ENCODE assay signal across 19 cellular contexts in genomic region chr1:29269356-29269755, GRCh38. TPM values are rescaled to one million over a fixed set of nuclear protein-coding genes. Genes with fewer than 3 reads are reported as not detected.
A peak's percentile ranks its signal among the peaks of the same experiment; 100 is the strongest.
DNase-seq lines count a peak whose midpoint lies in the region; ATAC-seq and TF ChIP-seq lines count a peak whose summit lies in the region.
"Had no signal": no experiment of that assay in that cellular context is flagged by ENCODE, and none has a peak within 500 bp of the region (broad histone marks: within the 10 kb centered on the region; RNA-seq: fewer than 3 reads in every experiment).

No MANE protein-coding gene starts in this region.

- TF ChIP-seq POLR2A in spleen (IDR thresholded peaks at IDR 0.05) (no peak), esophagus squamous epithelium (IDR thresholded peaks at IDR 0.05) (no peak)

- H3K36me3 ChIP-seq in spleen (no peaks in the 10 kb centered on the region), esophagus squamous epithelium (no peaks in the 10 kb centered on the region)
- no peaks in the 10 kb centered on the region for H3K36me3 ChIP-seq in effector memory CD4-positive, alpha-beta T cell (ENCODE audit: control insufficient read depth, insufficient read depth, low read length)
- H3K36me3 ChIP-seq: BLaER1, transverse colon had no signal

- H3K27me3 ChIP-seq in spleen (replicated peaks in 1 of 7) (peaks cover 0 to 82% (median 4%) of the 10 kb centered on the region in 7 donors), esophagus squamous epithelium (peaks cover 0 to 15% (median 0%) of the 10 kb centered on the region in 4 donors)
- no peaks in the 10 kb centered on the region for H3K27me3 ChIP-seq in effector memory CD4-positive, alpha-beta T cell (replicated peaks; ENCODE audit: control insufficient read depth, insufficient read depth, low read length, poor library complexity, severe bottlenecking)
- H3K27me3 ChIP-seq: BLaER1, stomach, transverse colon had no signal

- H3K9me3 ChIP-seq in spleen (peaks cover 0 to 3% (median 0%) of the 10 kb centered on the region in 8 donors), esophagus squamous epithelium (no peaks in the 10 kb centered on the region)
- no peaks in the 10 kb centered on the region for H3K9me3 ChIP-seq in effector memory CD4-positive, alpha-beta T cell (ENCODE audit: control insufficient read depth, low read length)
- H3K9me3 ChIP-seq: BLaER1, Caco-2, HAP-1, stomach, transverse colon had no signal

- intact Hi-C loops in spleen (cut with DNase I; ENCODE audit: low total_unique reads) (no loop called here), esophagus squamous epithelium (cut with DNase I) (no loop called here)

- H3K4me3 ChIP-seq in spleen (no peak overlapping the region), esophagus squamous epithelium (no peak overlapping the region)
- H3K4me3 ChIP-seq in effector memory CD4-positive, alpha-beta T cell (ENCODE audit: insufficient read depth, low read depth, low read length, poor library complexity, severe bottlenecking) = no peak overlapping the region
- H3K4me3 ChIP-seq: BLaER1, HAP-1, skin epidermis, stomach, transverse colon had no signal

- DNase-seq in NCI-H2227 (lab: John Stamatoyannopoulos, UW; ENCODE audit: unreplicated experiment) (peak; percentile 20), globus pallidus (ENCODE audit: low spot score) (peak; percentile 85), midbrain (lab: John Stamatoyannopoulos, UW) (peak; percentile 67), spleen (peak; percentile 32), esophagus squamous epithelium (lab: John Stamatoyannopoulos, UW) (no peak)
- no peak for DNase-seq in effector memory CD4-positive, alpha-beta T cell
- DNase-seq: ACHN; activated CD4-positive, CD25-positive, alpha-beta regulatory T cell; Caco-2; central memory CD4-positive, alpha-beta T cell; NCI-H1105 treated with DMSO at 0.1 percent for 48 hours; NCI-H2029; stomach; T-cell; transverse colon had no signal

- H3K4me1 ChIP-seq in spleen = no peaks in the 10 kb centered on the region
- H3K4me1 ChIP-seq in effector memory CD4-positive, alpha-beta T cell (ENCODE audit: control insufficient read depth, insufficient read depth, low read length, poor library complexity, severe bottlenecking) = no peaks in the 10 kb centered on the region
- H3K4me1 ChIP-seq in esophagus squamous epithelium = peaks cover 0 to 19% (median 9%) of the 10 kb centered on the region in 3 donors

- 67 to 83% (median 74%) methylated on average over 7 to 8 of the region's 8 CpGs for WGBS in spleen, 5 donors
- WGBS in esophagus squamous epithelium, 2 donors = 79 to 82% methylated on average over 8 of the region's 8 CpGs

- no peak overlapping the region for H3K27ac ChIP-seq in spleen
- no peak overlapping the region for H3K27ac ChIP-seq in effector memory CD4-positive, alpha-beta T cell (ENCODE audit: insufficient read depth, low read length, poor library complexity, severe bottlenecking)
- no peak overlapping the region for H3K27ac ChIP-seq in esophagus squamous epithelium
- H3K27ac ChIP-seq: BLaER1, skin epidermis, stomach, transverse colon had no signal

- ATAC-seq in HG03469 (IDR thresholded peaks at IDR 0.05; ENCODE audit: unreplicated experiment) = no peak
- ATAC-seq: T-cell had no signal

- TF ChIP-seq CTCF in spleen (IDR thresholded peaks at IDR 0.05 in 8 of 11, conservative IDR thresholded peaks at IDR 0.05 in 3 of 11) = no peak
- no peak for TF ChIP-seq CTCF in esophagus squamous epithelium (IDR thresholded peaks at IDR 0.05)

RNA-seq across cellular contexts. Expression of gene PTPRU, which starts 33.0 kb away (rescaled TPM):
- total RNA-seq in spleen = 10 to 100 TPM in 2 of 7 donors, 1 to 10 TPM in 5; 4.3 to 10.8 (median 6.1) TPM
- polyA plus RNA-seq in spleen = 1 to 10 TPM in 2 of 3 donors, under 1 TPM in 1; 1.00 to 3.1 (median 1.7) TPM
- total RNA-seq in esophagus squamous epithelium = 10 to 100 TPM in 1 of 4 donors, 1 to 10 TPM in 3; 4.3 to 15.9 (median 7.5) TPM

RNA-seq across cellular contexts. Expression of gene MECR, which starts 38.6 kb away (rescaled TPM):
- total RNA-seq in spleen (10 to 100 TPM in 4 of 7 donors, 1 to 10 TPM in 3; 6.4 to 25.4 (median 12.9) TPM), esophagus squamous epithelium (10 to 100 TPM; 14.3 to 29.4 (median 16.1) TPM)
- 10 to 100 TPM; 14.3 to 18.3 (median 17.8) TPM for polyA plus RNA-seq in spleen

Comparison
In these comparisons a context has a peak if more than half of its experiments do, and no peak if none do; other contexts are left out.
1. DNase-seq: peak in NCI-H2227 (single experiment), globus pallidus (single experiment), midbrain (single experiment) and spleen (single experiment); none in effector memory CD4-positive, alpha-beta T cell (0 of 3) and esophagus squamous epithelium (single experiment).